In genomic region chr5:40017151-40017550, GRCh38 we compare ENCODE assay signal across 13 cellular contexts.
DNase-seq lines count a peak whose midpoint lies in the region; TF ChIP-seq lines count a peak whose summit lies in the region.
"Had no signal": no experiment of that assay in that cellular context is flagged by ENCODE, and none has a peak within 500 bp of the region (broad histone marks: within the 10 kb centered on the region; RNA-seq: fewer than 3 reads in every experiment).

No MANE protein-coding gene starts in this region.

- peak; percentile 27 for DNase-seq in CD1c-positive myeloid dendritic cell (ENCODE audit: extremely low spot score)
- DNase-seq in MV-4-11 (lab: John Stamatoyannopoulos, UW): peak; percentile 41
- DNase-seq in SIG-M5 (lab: John Stamatoyannopoulos, UW): peak; percentile 8
- peak; percentile 8 for DNase-seq in kidney tubule cell (ENCODE audit: low spot score)
- no peak for DNase-seq in GM10248 (ENCODE audit: extremely low spot score)
- no peak for DNase-seq in D341Med (ENCODE audit: low spot score)
- no peak for DNase-seq in GM10266 (ENCODE audit: extremely low spot score)
- DNase-seq: EL, NCI-H1092 treated with DMSO at 0.1 percent for 48 hours, NCI-H187 treated with DMSO at 0.1 percent for 48 hours, NCI-H446 treated with DMSO at 0.1 percent for 48 hours, PC-3, SK-N-SH had no signal

- POLR2A ChIA-PET in GM10248 (lab: Yijun Ruan, JAX): no interaction called here

- CTCF ChIA-PET in GM10248 (lab: Yijun Ruan, JAX): interaction anchor here (0.8 kb wide), 1 partner anchor 9 kb away, joined by 3 read pairs; no protein-coding TSS in a partner anchor

- TF ChIP-seq CTCF in GM10248 (IDR thresholded peaks at IDR 0.05; ENCODE audit: control extremely low read depth, extremely low read depth, low read depth, missing control alignments): no peak
- no peak for TF ChIP-seq CTCF in GM10266 (IDR thresholded peaks at IDR 0.05; ENCODE audit: control insufficient read depth, insufficient read depth, low read depth, missing control alignments)

Comparison
In these comparisons a context has a peak if more than half of its experiments do, and no peak if none do; other contexts are left out.
1. DNase-seq: peak in CD1c-positive myeloid dendritic cell (single experiment), MV-4-11 (single experiment), SIG-M5 (single experiment) and kidney tubule cell (single experiment); none in GM10248 (single experiment), D341Med (single experiment) and GM10266 (single experiment).